Comparison of ENCODE assay signal across 8 cellular contexts in genomic region chr3:189148090-189148507, GRCh38.
A peak's percentile ranks its signal among the peaks of the same experiment; 100 is the strongest.
DNase-seq lines count a peak whose midpoint lies in the region; ATAC-seq and FAIRE-seq lines count a peak whose summit lies in the region.

No MANE protein-coding gene starts in this region.

- peak; percentile 72 for DNase-seq in AG20443 (ENCODE audit: low spot score)
- peak; percentile 36 for DNase-seq in NCI-H82 treated with DMSO at 0.1 percent for 48 hours (lab: John Stamatoyannopoulos, UW; ENCODE audit: unreplicated experiment)
- peak; percentile 86 for DNase-seq in activated CD8-positive, alpha-beta memory T cell treated with anti-CD3 and anti-CD28 coated beads for 24 hours
- peak; percentile 73 for DNase-seq in midbrain (lab: John Stamatoyannopoulos, UW)
- peak; percentile 22 to 52 for DNase-seq in stimulated activated CD8-positive, alpha-beta memory T cell treated with anti-CD3 and anti-CD28 coated beads, Interleukin-4, amount 100 ng/mL, for 1 hour (ENCODE audit: low read depth in 2 of 2, low spot score in 1 of 2)

- ATAC-seq in GM18870 (IDR thresholded peaks at IDR 0.05; ENCODE audit: unreplicated experiment) (peak; percentile 50), HG03354 (IDR thresholded peaks at IDR 0.05; ENCODE audit: poor library complexity, severe bottlenecking, unreplicated experiment) (peak; percentile 92)

- peak; percentile 87 for FAIRE-seq in endometrium (lab: Jason Lieb, UNC)

Comparison
In these comparisons a context has a peak if more than half of its experiments do, and no peak if none do; other contexts are left out.
1. Peak in every context shown above with its lines: DNase-seq and ATAC-seq.
2. DNase-seq: peak in every context shown above with its lines; median percentile 86 in activated CD8-positive, alpha-beta memory T cell treated with anti-CD3 and anti-CD28 coated beads for 24 hours; 73 in midbrain; 72 in AG20443; 37 in stimulated activated CD8-positive, alpha-beta memory T cell treated with anti-CD3 and anti-CD28 coated beads, Interleukin-4, amount 100 ng/mL, for 1 hour; 36 in NCI-H82 treated with DMSO at 0.1 percent for 48 hours.